10 cellular contexts compared by ENCODE assay signal in genomic region chr21:34881894-34882371, GRCh38.
DNase-seq lines count a peak whose midpoint lies in the region; ATAC-seq and TF ChIP-seq lines count a peak whose summit lies in the region.
"Had no signal": no experiment of that assay in that cellular context is flagged by ENCODE, and none has a peak within 500 bp of the region (broad histone marks: within the 10 kb centered on the region; RNA-seq: fewer than 3 reads in every experiment).

No MANE protein-coding gene starts in this region.

- peaks cover 49% of the 10 kb centered on the region for H3K4me1 Mint-ChIP-seq in T-helper 2 cell treated with Interferon-gamma antibody and Interleukin-4, amounts not matched to agents 5 μg/mL and 100 μg/mL, for 36 hours (ENCODE audit: low read depth)
- peaks cover 57 to 65% (median 59%) of the 10 kb centered on the region in 3 donors for H3K4me1 Mint-ChIP-seq in T-cell

- H3K4me1 ChIP-seq in left ventricle myocardium inferior, result peaks cover 14% of the 10 kb centered on the region

- intact Hi-C loops in left ventricle myocardium inferior (cut with micrococcal nuclease), result no loop called here

- ATAC-seq in T-cell (replicated peaks in 1 of 4), result no peak

- no peaks in the 10 kb centered on the region for H3K27me3 Mint-ChIP-seq in T-helper 2 cell treated with Interferon-gamma antibody and Interleukin-4, amounts not matched to agents 5 μg/mL and 100 μg/mL, for 36 hours (ENCODE audit: low read depth)
- no peaks in the 10 kb centered on the region for H3K27me3 Mint-ChIP-seq in T-cell

- TF ChIP-seq CTCF in fibroblast of the aortic adventitia (IDR thresholded peaks at IDR 0.05; ENCODE audit: insufficient read depth, low read length) (no peak), left ventricle myocardium inferior (IDR thresholded peaks at IDR 0.05; ENCODE audit: borderline replicate concordance) (no peak)

- no peaks in the 10 kb centered on the region for H3K9me3 Mint-ChIP-seq in T-helper 2 cell treated with Interferon-gamma antibody and Interleukin-4, amounts not matched to agents 5 μg/mL and 100 μg/mL, for 36 hours
- no peaks in the 10 kb centered on the region for H3K9me3 Mint-ChIP-seq in T-cell

- H3K9me3 ChIP-seq in left ventricle myocardium inferior (replicated peaks), result no peaks in the 10 kb centered on the region
- H3K9me3 ChIP-seq: thyroid gland had no signal

- no peak overlapping the region for H3K27ac ChIP-seq in left ventricle myocardium inferior (replicated peaks)
- H3K27ac ChIP-seq: thyroid gland had no signal

- no peaks in the 10 kb centered on the region for H3K36me3 ChIP-seq in left ventricle myocardium inferior

- peak; percentile 2 for DNase-seq in T-helper 2 cell treated with Interferon-gamma antibody and Interleukin-4, amounts not matched to agents 5 μg/mL and 100 μg/mL, for 36 hours (ENCODE audit: low spot score)
- DNase-seq in T-helper 2 cell (no peak), T-cell (no peak), fibroblast of the aortic adventitia (ENCODE audit: low read depth) (peak; percentile 89), stromal cell of bone marrow (ENCODE audit: low read depth) (peak; percentile 77), NCI-H524 treated with DMSO at 0.1 percent for 48 hours (lab: John Stamatoyannopoulos, UW) (no peak), amygdala (lab: John Stamatoyannopoulos, UW) (no peak), left ventricle myocardium inferior (no peak)
- DNase-seq: NCI-H2171, thyroid gland had no signal

- peak overlapping the region; percentile 72 for H3K27ac Mint-ChIP-seq in T-helper 2 cell treated with Interferon-gamma antibody and Interleukin-4, amounts not matched to agents 5 μg/mL and 100 μg/mL, for 36 hours
- peak overlapping the region; percentile 41 for H3K27ac Mint-ChIP-seq in T-cell

- H3K4me3 Mint-ChIP-seq in T-helper 2 cell treated with Interferon-gamma antibody and Interleukin-4, amounts not matched to agents 5 μg/mL and 100 μg/mL, for 36 hours, result peak overlapping the region; percentile 71
- H3K4me3 Mint-ChIP-seq in T-cell, result no peak overlapping the region

- H3K27me3 ChIP-seq in left ventricle myocardium inferior (ENCODE audit: low read depth), result peaks cover 70% of the 10 kb centered on the region

- CTCF ChIA-PET in T-cell (lab: Charles Lee), result interaction anchor here in 1 of 2 donors (0.6 to 0.7 kb wide), 2 partner anchors 128 to 143 kb away, joined by 4 to 5 read pairs; no protein-coding TSS in a partner anchor

- H3K4me3 ChIP-seq in fibroblast of the aortic adventitia (ENCODE audit: low read depth, low read length), result peak overlapping the region; percentile 48
- H3K4me3 ChIP-seq in left ventricle myocardium inferior, result no peak overlapping the region
- H3K4me3 ChIP-seq: thyroid gland had no signal

- POLR2A ChIA-PET in T-cell (lab: Charles Lee), result no interaction called here

- peaks cover 73% of the 10 kb centered on the region for H3K36me3 Mint-ChIP-seq in T-helper 2 cell treated with Interferon-gamma antibody and Interleukin-4, amounts not matched to agents 5 μg/mL and 100 μg/mL, for 36 hours (ENCODE audit: low read depth)
- H3K36me3 Mint-ChIP-seq in T-cell, result peaks cover 41% of the 10 kb centered on the region

Comparison
In these comparisons a context has a peak if more than half of its experiments do, and no peak if none do; other contexts are left out.
1. DNase-seq: peak in T-helper 2 cell treated with Interferon-gamma antibody and Interleukin-4, amounts not matched to agents 5 μg/mL and 100 μg/mL, for 36 hours (single experiment), fibroblast of the aortic adventitia (single experiment) and stromal cell of bone marrow (single experiment); none in T-helper 2 cell (0 of 5), T-cell (0 of 34), NCI-H524 treated with DMSO at 0.1 percent for 48 hours (single experiment), amygdala (0 of 56) and left ventricle myocardium inferior (single experiment).